1 cellular context compared by ENCODE assay signal in the genomic region with DNA sequence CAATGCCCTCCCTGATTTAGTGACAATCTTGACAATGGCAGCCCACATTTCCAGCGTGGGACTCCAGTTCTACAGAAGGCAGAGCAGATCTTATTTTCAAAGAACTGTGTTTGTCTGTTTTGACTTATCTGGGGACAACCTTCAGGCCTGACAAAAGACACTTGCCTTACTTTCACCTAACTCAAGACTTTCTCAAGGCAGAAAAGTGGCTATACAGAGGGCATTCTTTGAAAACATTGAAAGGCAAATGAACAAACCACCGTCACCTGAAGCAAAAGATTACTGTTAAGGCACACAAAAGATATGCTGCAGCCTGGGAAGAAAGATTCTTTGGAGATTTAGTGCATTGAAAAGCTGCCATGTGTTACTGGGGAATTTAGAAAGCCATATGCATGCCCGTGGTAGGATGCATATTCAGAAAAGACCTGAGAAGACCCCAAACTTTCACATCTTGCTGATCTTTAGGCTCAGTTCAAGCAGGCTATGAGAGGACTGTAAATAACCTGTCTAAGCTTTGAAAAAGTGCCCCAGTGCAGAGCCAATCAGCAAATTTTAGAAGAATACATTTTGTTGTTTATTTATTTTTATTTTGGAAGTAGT.
TF ChIP-seq lines count a peak whose summit lies in the region.

No MANE protein-coding gene starts in this region.

TF ChIP-seq in GM23338, 12 proteins besides CTCF, POLR2A, EP300 and RAD21 (continued from another document):
- TF ChIP-seq, protein P1, sequence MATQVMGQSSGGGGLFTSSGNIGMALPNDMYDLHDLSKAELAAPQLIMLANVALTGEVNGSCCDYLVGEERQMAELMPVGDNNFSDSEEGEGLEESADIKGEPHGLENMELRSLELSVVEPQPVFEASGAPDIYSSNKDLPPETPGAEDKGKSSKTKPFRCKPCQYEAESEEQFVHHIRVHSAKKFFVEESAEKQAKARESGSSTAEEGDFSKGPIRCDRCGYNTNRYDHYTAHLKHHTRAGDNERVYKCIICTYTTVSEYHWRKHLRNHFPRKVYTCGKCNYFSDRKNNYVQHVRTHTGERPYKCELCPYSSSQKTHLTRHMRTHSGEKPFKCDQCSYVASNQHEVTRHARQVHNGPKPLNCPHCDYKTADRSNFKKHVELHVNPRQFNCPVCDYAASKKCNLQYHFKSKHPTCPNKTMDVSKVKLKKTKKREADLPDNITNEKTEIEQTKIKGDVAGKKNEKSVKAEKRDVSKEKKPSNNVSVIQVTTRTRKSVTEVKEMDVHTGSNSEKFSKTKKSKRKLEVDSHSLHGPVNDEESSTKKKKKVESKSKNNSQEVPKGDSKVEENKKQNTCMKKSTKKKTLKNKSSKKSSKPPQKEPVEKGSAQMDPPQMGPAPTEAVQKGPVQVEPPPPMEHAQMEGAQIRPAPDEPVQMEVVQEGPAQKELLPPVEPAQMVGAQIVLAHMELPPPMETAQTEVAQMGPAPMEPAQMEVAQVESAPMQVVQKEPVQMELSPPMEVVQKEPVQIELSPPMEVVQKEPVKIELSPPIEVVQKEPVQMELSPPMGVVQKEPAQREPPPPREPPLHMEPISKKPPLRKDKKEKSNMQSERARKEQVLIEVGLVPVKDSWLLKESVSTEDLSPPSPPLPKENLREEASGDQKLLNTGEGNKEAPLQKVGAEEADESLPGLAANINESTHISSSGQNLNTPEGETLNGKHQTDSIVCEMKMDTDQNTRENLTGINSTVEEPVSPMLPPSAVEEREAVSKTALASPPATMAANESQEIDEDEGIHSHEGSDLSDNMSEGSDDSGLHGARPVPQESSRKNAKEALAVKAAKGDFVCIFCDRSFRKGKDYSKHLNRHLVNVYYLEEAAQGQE (IDR thresholded peaks at IDR 0.05; ENCODE audit: unreplicated experiment), result no peak
- TF ChIP-seq ZNF331 (CRISPR knock-in tag; IDR thresholded peaks at IDR 0.05; ENCODE audit: low read depth) (no peak), EZH2phosphoT487 (IDR thresholded peaks at IDR 0.05; ENCODE audit: unreplicated experiment) (no peak), NANOG (IDR thresholded peaks at IDR 0.05; ENCODE audit: borderline replicate concordance) (no peak), ETS1 (IDR thresholded peaks at IDR 0.05) (no peak), JUNB (IDR thresholded peaks at IDR 0.05; ENCODE audit: unreplicated experiment) (no peak), STAT1 (IDR thresholded peaks at IDR 0.05; ENCODE audit: unreplicated experiment) (no peak), EZH2 (IDR thresholded peaks at IDR 0.05; ENCODE audit: low read depth, unreplicated experiment) (no peak), POLR2AphosphoS5 (IDR thresholded peaks at IDR 0.05; ENCODE audit: low read depth) (no peak)
